ENCODE assay signal across 26 cellular contexts in the genomic region with DNA sequence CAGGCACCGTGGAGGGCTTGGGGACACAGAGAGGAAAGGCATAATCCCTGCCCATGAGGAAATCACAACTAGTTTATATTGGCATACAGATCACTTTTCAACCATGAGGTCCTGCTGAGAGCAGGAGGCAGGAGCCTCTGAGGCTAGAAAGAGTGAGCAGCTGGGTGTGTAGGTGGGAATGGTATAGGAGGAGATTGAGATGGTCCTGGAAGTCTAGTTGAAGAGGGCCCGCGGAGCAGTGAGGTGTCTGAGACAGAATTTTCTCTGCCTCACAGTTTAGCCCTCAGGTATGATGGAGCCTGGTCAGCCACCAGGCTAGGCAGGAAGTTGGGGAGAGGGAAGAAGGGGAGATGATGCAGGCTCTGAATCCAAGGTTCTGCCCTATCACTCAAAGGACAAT.
"Had no signal": no experiment of that assay in that cellular context is flagged by ENCODE, and none has a peak within 500 bp of the region (broad histone marks: within the 10 kb centered on the region; RNA-seq: fewer than 3 reads in every experiment).

No MANE protein-coding gene starts in this region.

- H3K27ac Mint-ChIP-seq: mesothelial cell of epicardium; natural killer cell; progenitor cell of endocrine pancreas; stimulated activated effector memory CD8-positive, alpha-beta T cell treated with anti-CD3 and anti-CD28 coated beads, Interleukin-12 subunit alpha, Interleukin-12 subunit beta, amount 100 ng/mL, for 72 hours; stimulated activated naive CD8-positive, alpha-beta T cell treated with anti-CD3 and anti-CD28 coated beads, Interleukin-15, Interleukin-2, amounts not matched to agents 100 ng/mL and 50 ng/mL, for 24 hours had no signal

- H3K4me2 ChIP-seq: hepatocyte had no signal

- H3K4me3 ChIP-seq: heart right ventricle, hepatocyte, left lung, lung, ovary, right atrium auricular region, skin epidermis, suprapubic skin, thoracic aorta, tibial artery, upper lobe of right lung had no signal

- H2AFZ ChIP-seq: hepatocyte had no signal

- ATAC-seq: left lung; natural killer cell; stimulated activated effector memory CD8-positive, alpha-beta T cell treated with anti-CD3 and anti-CD28 coated beads, Interleukin-12 subunit alpha, Interleukin-12 subunit beta, amount 100 ng/mL, for 72 hours; upper lobe of right lung had no signal

- H3K27ac ChIP-seq: hepatocyte, left lung, neutrophil, ovary, right atrium auricular region, skin epidermis, suprapubic skin, thoracic aorta, tibial artery, upper lobe of right lung had no signal

- H3K4me1 Mint-ChIP-seq: naive B cell; natural killer cell; stimulated activated effector memory CD8-positive, alpha-beta T cell treated with anti-CD3 and anti-CD28 coated beads, Interleukin-12 subunit alpha, Interleukin-12 subunit beta, amount 100 ng/mL, for 72 hours had no signal

- H3K4me3 Mint-ChIP-seq: mesothelial cell of epicardium; natural killer cell; neural crest cell; stimulated activated effector memory CD8-positive, alpha-beta T cell treated with anti-CD3 and anti-CD28 coated beads, Interleukin-12 subunit alpha, Interleukin-12 subunit beta, amount 100 ng/mL, for 72 hours; stimulated activated naive CD8-positive, alpha-beta T cell treated with anti-CD3 and anti-CD28 coated beads, Interleukin-15, Interleukin-2, amounts not matched to agents 100 ng/mL and 50 ng/mL, for 24 hours had no signal

- H3K36me3 Mint-ChIP-seq: mesothelial cell of epicardium; natural killer cell; stimulated activated effector memory CD8-positive, alpha-beta T cell treated with anti-CD3 and anti-CD28 coated beads, Interleukin-12 subunit alpha, Interleukin-12 subunit beta, amount 100 ng/mL, for 72 hours had no signal

- H3K36me3 ChIP-seq: heart right ventricle, left lung, neutrophil, ovary, right atrium auricular region, suprapubic skin, thoracic aorta, tibial artery, upper lobe of right lung had no signal

- H3K27me3 ChIP-seq: heart right ventricle, hepatocyte, left lung, neutrophil, ovary, right atrium auricular region, suprapubic skin, upper lobe of right lung had no signal

- H3K9me3 ChIP-seq: heart right ventricle, left lung, neutrophil, ovary, right atrium auricular region, suprapubic skin, thoracic aorta, tibial artery, upper lobe of right lung had no signal

- H3K4me1 ChIP-seq: suprapubic skin, tibial artery, upper lobe of right lung had no signal

- H3K79me2 ChIP-seq: hepatocyte had no signal

- H3K9me3 Mint-ChIP-seq: stimulated activated effector memory CD8-positive, alpha-beta T cell treated with anti-CD3 and anti-CD28 coated beads, Interleukin-12 subunit alpha, Interleukin-12 subunit beta, amount 100 ng/mL, for 72 hours; stimulated activated naive CD8-positive, alpha-beta T cell treated with anti-CD3 and anti-CD28 coated beads, Interleukin-15, Interleukin-2, amounts not matched to agents 100 ng/mL and 50 ng/mL, for 24 hours had no signal

- DNase-seq: heart right ventricle; islet precursor cell; left lung; mesendoderm; naive B cell; natural killer cell; occipital lobe; ovary; stimulated activated CD4-positive, alpha-beta T cell treated with anti-CD3 and anti-CD28 coated beads, Interleukin-12 subunit alpha, Interleukin-12 subunit beta, amount 100 ng/mL, for 4 hours; stimulated activated CD4-positive, alpha-beta T cell treated with anti-CD3 and anti-CD28 coated beads, Interleukin-15, amount 100 ng/mL, for 24 hours; stimulated activated CD4-positive, alpha-beta T cell treated with anti-CD3 and anti-CD28 coated beads, Interleukin-4, amount 100 ng/mL, for 24 hours; stimulated activated naive CD4-positive, alpha-beta T cell; tibial artery; upper lobe of right lung had no signal

- H3K27me3 Mint-ChIP-seq: stimulated activated naive CD8-positive, alpha-beta T cell treated with anti-CD3 and anti-CD28 coated beads, Interleukin-15, Interleukin-2, amounts not matched to agents 100 ng/mL and 50 ng/mL, for 24 hours had no signal
